Comparison of ENCODE assay signal across 21 cellular contexts in the genomic region with DNA sequence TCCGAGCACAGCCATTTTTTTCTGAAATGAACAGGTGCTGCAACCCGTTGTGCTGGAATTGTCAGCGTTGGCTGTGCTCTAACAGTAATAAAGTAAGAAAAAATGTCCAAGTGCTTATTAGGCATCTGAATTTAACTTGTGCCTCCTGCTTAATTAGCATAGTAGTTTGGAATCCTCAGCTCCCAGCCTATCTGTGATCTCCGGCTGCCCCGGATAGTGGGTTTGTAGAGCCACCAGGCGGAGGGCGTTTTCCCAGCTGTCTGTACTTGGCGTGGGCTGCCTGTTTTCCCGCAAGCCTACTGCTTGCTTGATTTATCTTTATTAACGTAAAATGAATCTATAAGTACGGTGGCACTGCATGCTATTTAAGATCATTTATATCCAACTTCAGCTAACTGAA.
"Had no signal": no experiment of that assay in that cellular context is flagged by ENCODE, and none has a peak within 500 bp of the region (broad histone marks: within the 10 kb centered on the region; RNA-seq: fewer than 3 reads in every experiment).

No MANE protein-coding gene starts in this region.

- DNase-seq: KBM-7; MV-4-11; NCI-H1048; NCI-H1105; NCI-H1417 treated with DMSO at 0.1 percent for 48 hours; NCI-H146; NCI-H1694 treated with DMSO at 0.1 percent for 48 hours; NCI-H1930; NCI-H2081; NCI-H2107; NCI-H2227 treated with DMSO at 0.1 percent for 48 hours; NCI-H524; NCI-H526 treated with DMSO at 0.1 percent for 48 hours; NCI-H748 treated with DMSO at 0.1 percent for 48 hours; NK-92 treated with Interleukin-12 subunit alpha and Interleukin-12 subunit beta, amount 100 ng/mL, for 24 hours; PC-3; SIG-M5 had no signal

- H3K4me1 ChIP-seq: SJSA1 had no signal

- H3K27ac ChIP-seq: RWPE1, SJSA1, SK-N-MC had no signal

- H3K27me3 ChIP-seq: SJSA1 had no signal

- H3K36me3 ChIP-seq: SJSA1 had no signal

- ATAC-seq: Panc1, PC-3 had no signal

- H3K4me3 ChIP-seq: SJSA1, SK-N-MC had no signal

- H3K9me3 ChIP-seq: SJSA1 had no signal
